19 cellular contexts compared by ENCODE assay signal in the genomic region with DNA sequence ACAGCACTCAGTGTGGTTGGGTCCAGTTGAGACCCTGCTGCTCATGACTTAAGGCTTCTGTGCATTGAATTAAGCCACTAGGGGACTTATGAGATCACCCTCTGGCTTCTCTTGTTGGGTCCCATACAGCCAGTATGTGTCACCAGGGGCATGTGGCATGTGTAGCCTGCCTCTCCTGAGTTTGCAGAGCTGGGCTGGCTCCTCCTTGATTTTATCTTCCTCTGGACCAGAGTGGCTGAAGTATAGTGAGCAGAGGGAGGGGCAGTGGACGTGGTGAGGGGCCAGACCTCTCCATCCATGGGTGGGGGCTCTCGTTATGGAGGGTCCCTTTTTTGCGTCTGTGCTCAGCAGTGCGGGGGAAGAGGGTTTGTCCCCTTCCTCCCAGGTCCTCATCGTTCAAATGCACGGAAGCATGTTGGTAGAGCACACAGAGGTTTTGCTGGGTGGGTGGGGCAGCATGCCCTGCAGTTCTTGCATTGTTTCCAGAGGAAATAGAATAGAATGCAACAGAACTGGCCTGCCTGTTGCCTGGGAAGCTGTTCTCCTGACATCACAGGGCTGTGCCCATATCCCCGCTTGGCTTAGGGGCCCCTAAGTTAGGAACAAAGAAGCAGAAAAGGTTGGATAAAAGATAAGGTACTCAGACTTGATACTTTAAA.
DNase-seq lines count a peak whose midpoint lies in the region; ATAC-seq, FAIRE-seq and TF ChIP-seq lines count a peak whose summit lies in the region.
"Had no signal": no experiment of that assay in that cellular context is flagged by ENCODE, and none has a peak within 500 bp of the region (broad histone marks: within the 10 kb centered on the region; RNA-seq: fewer than 3 reads in every experiment).

No MANE protein-coding gene starts in this region.

- H3K9me3 Mint-ChIP-seq in endodermal cell (no peaks in the 10 kb centered on the region), progenitor cell of endocrine pancreas (ENCODE audit: low read depth) (peaks cover 14% of the 10 kb centered on the region)
- H3K9me3 Mint-ChIP-seq: activated naive CD8-positive, alpha-beta T cell treated with anti-CD3 and anti-CD28 coated beads for 36 hours; GM23338 had no signal

- H3K36me3 Mint-ChIP-seq in endodermal cell (ENCODE audit: low read depth) (no peaks in the 10 kb centered on the region), progenitor cell of endocrine pancreas (ENCODE audit: insufficient read depth) (peaks cover 8% of the 10 kb centered on the region)
- H3K36me3 Mint-ChIP-seq: activated naive CD8-positive, alpha-beta T cell treated with anti-CD3 and anti-CD28 coated beads for 36 hours; CD4-positive, alpha-beta memory T cell had no signal

- no TSS peak for BruUV-seq in OCI-LY7 (replicated peaks; lab: Mats Ljungman, UMichigan)

- TF ChIP-seq CTCF in endodermal cell (conservative IDR thresholded peaks at IDR 0.05) (peak; percentile 32), progenitor cell of endocrine pancreas (IDR thresholded peaks at IDR 0.05; ENCODE audit: unreplicated experiment) (no peak), OCI-LY7 (conservative IDR thresholded peaks at IDR 0.05; ENCODE audit: low read length) (no peak), colonic mucosa (IDR thresholded peaks at IDR 0.05) (no peak)

- H3K9me3 ChIP-seq in endodermal cell (ENCODE audit: control insufficient read depth, low read length) (no peaks in the 10 kb centered on the region), OCI-LY7 (ENCODE audit: low read length) (no peaks in the 10 kb centered on the region), colonic mucosa (no peaks in the 10 kb centered on the region)
- H3K9me3 ChIP-seq: left lung, uterus had no signal

- WGBS in endodermal cell (ENCODE audit: insufficient coverage in 1 of 2, insufficient read length in 1 of 2), 2 experiments, result 86 to 89% methylated on average over 4 to 7 of the region's 7 CpGs

- POLR2A ChIA-PET in OCI-LY7 (lab: Charles Lee), result no interaction called here

- CTCF ChIA-PET in OCI-LY7 (lab: Charles Lee; ENCODE audit: unreplicated experiment), result no interaction called here

- H3K4me2 ChIP-seq in OCI-LY7 (ENCODE audit: low read length), result no peak overlapping the region
- H3K4me2 ChIP-seq: GM23338 had no signal

- no peak for FAIRE-seq in GM19239 (lab: Jason Lieb, UNC)

- no peaks in the 10 kb centered on the region for H3K79me2 ChIP-seq in OCI-LY7 (ENCODE audit: insufficient read depth, low read depth, low read length)

- H3K4me1 ChIP-seq in endodermal cell (ENCODE audit: control insufficient read depth, insufficient read depth, low read length), result no peaks in the 10 kb centered on the region
- no peaks in the 10 kb centered on the region for H3K4me1 ChIP-seq in OCI-LY7 (ENCODE audit: insufficient read depth, low read length, poor library complexity, severe bottlenecking)
- H3K4me1 ChIP-seq in colonic mucosa, result no peaks in the 10 kb centered on the region
- H3K4me1 ChIP-seq: left lung, uterus had no signal

- H3K9ac ChIP-seq in endodermal cell (ENCODE audit: extremely low read depth, low read length, poor library complexity, severe bottlenecking) (no peak overlapping the region), colonic mucosa (ENCODE audit: low read depth in 2 of 2, low read length in 2 of 2) (no peak overlapping the region)

- no peak overlapping the region for H2AFZ ChIP-seq in OCI-LY7 (ENCODE audit: low read length)
- H2AFZ ChIP-seq: GM23338 had no signal

- H3K4me3 ChIP-seq in endodermal cell (ENCODE audit: low read length) (no peak overlapping the region), OCI-LY7 (ENCODE audit: low read depth, low read length, poor library complexity, severe bottlenecking) (no peak overlapping the region), colonic mucosa (no peak overlapping the region)
- H3K4me3 ChIP-seq: GM23338, left lung, uterus had no signal

- H3K9me2 ChIP-seq in OCI-LY7 (ENCODE audit: insufficient read depth, low read length), result no peaks in the 10 kb centered on the region

- no peak overlapping the region for H3K27ac ChIP-seq in endodermal cell (ENCODE audit: low read depth, low read length)
- H3K27ac ChIP-seq in OCI-LY7 (ENCODE audit: low read depth, low read length, poor library complexity, severe bottlenecking), result no peak overlapping the region
- no peak overlapping the region for H3K27ac ChIP-seq in colonic mucosa
- H3K27ac ChIP-seq: left lung, uterus had no signal

- H3K27me3 ChIP-seq in endodermal cell (ENCODE audit: control insufficient read depth, insufficient read depth, low read length, poor library complexity, severe bottlenecking), result no peaks in the 10 kb centered on the region
- no peaks in the 10 kb centered on the region for H3K27me3 ChIP-seq in colonic mucosa
- H3K27me3 ChIP-seq: left lung, uterus had no signal

- no peaks in the 10 kb centered on the region for H3K36me3 ChIP-seq in endodermal cell (ENCODE audit: control insufficient read depth, insufficient read depth, low read length)
- H3K36me3 ChIP-seq in OCI-LY7 (ENCODE audit: insufficient read depth, low read length), result no peaks in the 10 kb centered on the region
- no peaks in the 10 kb centered on the region for H3K36me3 ChIP-seq in colonic mucosa
- H3K36me3 ChIP-seq: left lung, uterus had no signal

- ATAC-seq in left ventricle myocardium superior (peak; percentile 13), left cardiac atrium (no peak), HG02970 (IDR thresholded peaks at IDR 0.05; ENCODE audit: low FRiP score, unreplicated experiment) (no peak)
- ATAC-seq: GM23338, left lung had no signal

- H4K20me1 ChIP-seq in OCI-LY7 (ENCODE audit: insufficient read depth, low read length), result no peaks in the 10 kb centered on the region

- H3K4me3 Mint-ChIP-seq in endodermal cell (no peak overlapping the region), progenitor cell of endocrine pancreas (ENCODE audit: low read depth) (peak overlapping the region; percentile 25)
- H3K4me3 Mint-ChIP-seq: activated naive CD8-positive, alpha-beta T cell treated with anti-CD3 and anti-CD28 coated beads for 36 hours; CD4-positive, alpha-beta memory T cell; GM23338 had no signal

- intact Hi-C loops in left ventricle myocardium superior (cut with micrococcal nuclease) (no loop called here), left cardiac atrium (cut with DNase I) (no loop called here), OCI-LY7 (cut with micrococcal nuclease; ENCODE audit: unreplicated experiment) (no loop called here), colonic mucosa (cut with DNase I) (no loop called here)

- DNase-seq in left ventricle myocardium superior, result no peak
- no peak for DNase-seq in left cardiac atrium
- DNase-seq in endodermal cell, result peak; percentile 53
- DNase-seq in progenitor cell of endocrine pancreas (ENCODE audit: low spot score, unreplicated experiment), result no peak
- DNase-seq in OCI-LY7 (ENCODE audit: low spot score), result no peak
- DNase-seq in colonic mucosa, result no peak
- no peak for DNase-seq in GM19239 (ENCODE audit: insufficient read length, low spot score)
- DNase-seq: activated CD4-positive, alpha-beta T cell treated with anti-CD3 and anti-CD28 coated beads, Interleukin-2, amount 50 U/mL, for 48 hours; activated naive CD8-positive, alpha-beta T cell treated with anti-CD3 and anti-CD28 coated beads for 36 hours; activated T-cell treated with anti-CD3 and anti-CD28 coated beads, Interleukin-2, amount 50 U/mL, for 48 hours; CD4-positive, alpha-beta memory T cell; effector memory CD4-positive, alpha-beta T cell; Kasumi-1; left lung; NCI-H1417; NCI-H748 treated with DMSO at 0.1 percent for 48 hours; uterus had no signal

- H3K27me3 Mint-ChIP-seq in endodermal cell (ENCODE audit: insufficient read depth) (peaks cover 3% of the 10 kb centered on the region), progenitor cell of endocrine pancreas (peaks cover 50% of the 10 kb centered on the region)

- H3K27ac Mint-ChIP-seq in endodermal cell (no peak overlapping the region), progenitor cell of endocrine pancreas (peak overlapping the region; percentile 45)
- H3K27ac Mint-ChIP-seq: activated naive CD8-positive, alpha-beta T cell treated with anti-CD3 and anti-CD28 coated beads for 36 hours; CD4-positive, alpha-beta memory T cell had no signal

- peaks cover 2% of the 10 kb centered on the region for H3K4me1 Mint-ChIP-seq in endodermal cell
- H3K4me1 Mint-ChIP-seq in progenitor cell of endocrine pancreas (ENCODE audit: low read depth), result peaks cover 32% of the 10 kb centered on the region
- H3K4me1 Mint-ChIP-seq: activated naive CD8-positive, alpha-beta T cell treated with anti-CD3 and anti-CD28 coated beads for 36 hours had no signal
